4 cellular contexts compared by ENCODE assay signal in the genomic region with DNA sequence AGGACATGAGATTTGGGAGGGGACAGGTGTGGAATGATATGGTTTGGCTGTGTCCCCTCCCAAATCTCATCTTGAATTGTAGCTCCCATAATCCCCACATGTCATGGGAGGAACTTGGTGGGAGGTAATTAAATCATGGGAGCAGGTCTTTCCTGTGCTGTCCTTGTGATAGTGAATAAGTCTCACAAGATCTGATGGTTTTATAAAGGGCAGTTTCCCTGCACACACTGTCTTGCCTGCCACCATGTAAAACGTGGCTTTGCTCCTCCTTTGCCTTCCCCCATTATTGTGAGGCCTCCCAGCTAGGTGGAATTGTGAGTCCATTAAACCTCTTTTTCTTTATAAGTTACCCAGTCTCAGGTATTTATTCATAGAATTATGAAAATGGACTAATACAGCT. TPM values are rescaled to one million over a fixed set of nuclear protein-coding genes. Genes with fewer than 3 reads are reported as not detected.
"Had no signal": no experiment of that assay in that cellular context is flagged by ENCODE, and none has a peak within 500 bp of the region (broad histone marks: within the 10 kb centered on the region; RNA-seq: fewer than 3 reads in every experiment).

No MANE protein-coding gene starts in this region.

RNA-seq across cellular contexts. Expression of a gene that starts 22.8 kb away (rescaled TPM):
- total RNA-seq: dermis blood vessel endothelial cell, dermis microvascular lymphatic vessel endothelial cell, endothelial cell of umbilical vein, foreskin keratinocyte had no signal
- polyA plus RNA-seq: foreskin keratinocyte had no signal
